Comparison of ENCODE assay signal across 1 cellular context in the genomic region with DNA sequence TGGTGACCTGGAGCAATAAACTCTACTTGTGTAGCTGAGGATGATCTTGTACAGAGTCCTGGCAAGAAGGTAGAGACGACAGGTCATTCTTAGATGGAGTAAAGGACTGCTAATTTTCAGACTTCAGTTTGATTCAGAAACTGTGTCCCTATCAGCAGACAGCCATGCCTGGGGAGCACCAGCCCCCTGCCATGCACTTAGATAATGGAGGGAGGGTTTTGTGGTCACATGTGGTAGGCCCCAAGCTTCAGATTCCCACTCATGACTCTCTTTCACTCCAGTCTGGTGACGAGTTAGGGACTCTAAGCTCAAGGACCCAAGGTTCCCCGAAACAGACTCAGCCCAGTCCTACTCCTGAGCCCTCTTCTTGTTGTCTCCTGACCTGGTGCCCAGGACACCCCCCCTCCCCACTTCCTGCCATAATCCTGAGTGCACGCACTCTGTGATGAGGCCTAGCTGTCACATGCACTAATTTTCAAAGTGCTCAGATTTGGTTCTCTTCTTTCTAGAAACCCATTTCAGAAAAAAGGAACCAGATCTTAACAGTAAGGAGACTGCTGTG.
TF ChIP-seq lines count a peak whose summit lies in the region.

No MANE protein-coding gene starts in this region.

TF ChIP-seq in SK-N-SH treated with all-trans-retinoic acid at 6 μM for 48 hours, 23 proteins besides CTCF, POLR2A, EP300 and RAD21 (continued from another document):
- TF ChIP-seq, protein P1, sequence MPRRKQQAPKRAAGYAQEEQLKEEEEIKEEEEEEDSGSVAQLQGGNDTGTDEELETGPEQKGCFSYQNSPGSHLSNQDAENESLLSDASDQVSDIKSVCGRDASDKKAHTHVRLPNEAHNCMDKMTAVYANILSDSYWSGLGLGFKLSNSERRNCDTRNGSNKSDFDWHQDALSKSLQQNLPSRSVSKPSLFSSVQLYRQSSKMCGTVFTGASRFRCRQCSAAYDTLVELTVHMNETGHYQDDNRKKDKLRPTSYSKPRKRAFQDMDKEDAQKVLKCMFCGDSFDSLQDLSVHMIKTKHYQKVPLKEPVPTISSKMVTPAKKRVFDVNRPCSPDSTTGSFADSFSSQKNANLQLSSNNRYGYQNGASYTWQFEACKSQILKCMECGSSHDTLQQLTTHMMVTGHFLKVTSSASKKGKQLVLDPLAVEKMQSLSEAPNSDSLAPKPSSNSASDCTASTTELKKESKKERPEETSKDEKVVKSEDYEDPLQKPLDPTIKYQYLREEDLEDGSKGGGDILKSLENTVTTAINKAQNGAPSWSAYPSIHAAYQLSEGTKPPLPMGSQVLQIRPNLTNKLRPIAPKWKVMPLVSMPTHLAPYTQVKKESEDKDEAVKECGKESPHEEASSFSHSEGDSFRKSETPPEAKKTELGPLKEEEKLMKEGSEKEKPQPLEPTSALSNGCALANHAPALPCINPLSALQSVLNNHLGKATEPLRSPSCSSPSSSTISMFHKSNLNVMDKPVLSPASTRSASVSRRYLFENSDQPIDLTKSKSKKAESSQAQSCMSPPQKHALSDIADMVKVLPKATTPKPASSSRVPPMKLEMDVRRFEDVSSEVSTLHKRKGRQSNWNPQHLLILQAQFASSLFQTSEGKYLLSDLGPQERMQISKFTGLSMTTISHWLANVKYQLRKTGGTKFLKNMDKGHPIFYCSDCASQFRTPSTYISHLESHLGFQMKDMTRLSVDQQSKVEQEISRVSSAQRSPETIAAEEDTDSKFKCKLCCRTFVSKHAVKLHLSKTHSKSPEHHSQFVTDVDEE (CRISPR knock-in tag; IDR thresholded peaks at IDR 0.05) = no peak
- TF ChIP-seq, protein P2, sequence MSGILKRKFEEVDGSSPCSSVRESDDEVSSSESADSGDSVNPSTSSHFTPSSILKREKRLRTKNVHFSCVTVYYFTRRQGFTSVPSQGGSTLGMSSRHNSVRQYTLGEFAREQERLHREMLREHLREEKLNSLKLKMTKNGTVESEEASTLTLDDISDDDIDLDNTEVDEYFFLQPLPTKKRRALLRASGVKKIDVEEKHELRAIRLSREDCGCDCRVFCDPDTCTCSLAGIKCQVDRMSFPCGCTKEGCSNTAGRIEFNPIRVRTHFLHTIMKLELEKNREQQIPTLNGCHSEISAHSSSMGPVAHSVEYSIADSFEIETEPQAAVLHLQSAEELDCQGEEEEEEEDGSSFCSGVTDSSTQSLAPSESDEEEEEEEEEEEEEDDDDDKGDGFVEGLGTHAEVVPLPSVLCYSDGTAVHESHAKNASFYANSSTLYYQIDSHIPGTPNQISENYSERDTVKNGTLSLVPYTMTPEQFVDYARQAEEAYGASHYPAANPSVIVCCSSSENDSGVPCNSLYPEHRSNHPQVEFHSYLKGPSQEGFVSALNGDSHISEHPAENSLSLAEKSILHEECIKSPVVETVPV (CRISPR knock-in tag; IDR thresholded peaks at IDR 0.05) = no peak
- TF ChIP-seq ESRRG (CRISPR knock-in tag; IDR thresholded peaks at IDR 0.05) (no peak), ZC3H10 (CRISPR knock-in tag; IDR thresholded peaks at IDR 0.05) (no peak), BACH2 (CRISPR knock-in tag; IDR thresholded peaks at IDR 0.05; ENCODE audit: borderline replicate concordance) (no peak), TCF4 (CRISPR knock-in tag; IDR thresholded peaks at IDR 0.05; ENCODE audit: borderline replicate concordance) (no peak), ZFP3 (CRISPR knock-in tag; IDR thresholded peaks at IDR 0.05) (no peak), SNAI2 (CRISPR knock-in tag; IDR thresholded peaks at IDR 0.05) (no peak), PPARA (CRISPR knock-in tag; IDR thresholded peaks at IDR 0.05; ENCODE audit: borderline replicate concordance) (no peak), CSDC2 (CRISPR knock-in tag; IDR thresholded peaks at IDR 0.05) (no peak), ARNTL (CRISPR knock-in tag; IDR thresholded peaks at IDR 0.05; ENCODE audit: borderline replicate concordance, low read depth) (no peak), GLIS3 (CRISPR knock-in tag; IDR thresholded peaks at IDR 0.05) (no peak), TOX (CRISPR knock-in tag; IDR thresholded peaks at IDR 0.05; ENCODE audit: borderline replicate concordance) (no peak), ISL1 (CRISPR knock-in tag; IDR thresholded peaks at IDR 0.05) (no peak)
- TF ChIP-seq, protein P3, sequence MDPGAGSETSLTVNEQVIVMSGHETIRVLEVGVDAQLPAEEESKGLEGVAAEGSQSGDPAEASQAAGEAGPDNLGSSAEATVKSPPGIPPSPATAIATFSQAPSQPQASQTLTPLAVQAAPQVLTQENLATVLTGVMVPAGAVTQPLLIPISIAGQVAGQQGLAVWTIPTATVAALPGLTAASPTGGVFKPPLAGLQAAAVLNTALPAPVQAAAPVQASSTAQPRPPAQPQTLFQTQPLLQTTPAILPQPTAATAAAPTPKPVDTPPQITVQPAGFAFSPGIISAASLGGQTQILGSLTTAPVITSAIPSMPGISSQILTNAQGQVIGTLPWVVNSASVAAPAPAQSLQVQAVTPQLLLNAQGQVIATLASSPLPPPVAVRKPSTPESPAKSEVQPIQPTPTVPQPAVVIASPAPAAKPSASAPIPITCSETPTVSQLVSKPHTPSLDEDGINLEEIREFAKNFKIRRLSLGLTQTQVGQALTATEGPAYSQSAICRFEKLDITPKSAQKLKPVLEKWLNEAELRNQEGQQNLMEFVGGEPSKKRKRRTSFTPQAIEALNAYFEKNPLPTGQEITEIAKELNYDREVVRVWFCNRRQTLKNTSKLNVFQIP (CRISPR knock-in tag; IDR thresholded peaks at IDR 0.05; ENCODE audit: borderline replicate concordance, low read depth) = no peak
